ENCODE assay signal across 23 cellular contexts in genomic region chr12:121198949-121199348, GRCh38.
"Had no signal": no experiment of that assay in that cellular context is flagged by ENCODE, and none has a peak within 500 bp of the region (broad histone marks: within the 10 kb centered on the region; RNA-seq: fewer than 3 reads in every experiment).

No MANE protein-coding gene starts in this region.

- H3K4me1 ChIP-seq: Peyer's patch had no signal

- H3K9ac ChIP-seq: KMS-11 had no signal

- H3K27me3 ChIP-seq: Peyer's patch, SJCRH30 had no signal

- ATAC-seq: PC-3, Right ventricle myocardium inferior, SK-N-SH treated with all-trans-retinoic acid at 6 μM for 48 hours had no signal

- H3K9me3 ChIP-seq: Peyer's patch, SJCRH30 had no signal

- H3K4me3 ChIP-seq: Peyer's patch, SJCRH30 had no signal

- H3K4me2 ChIP-seq: KMS-11 had no signal

- FAIRE-seq: HTR-8/SVneo had no signal

- H3K36me3 ChIP-seq: Peyer's patch, SJCRH30 had no signal

- DNase-seq: Kasumi-1, MM.1S, NCI-H1092 treated with DMSO at 0.1 percent for 48 hours, NCI-H1436, NCI-H187, NCI-H2029, NCI-H2081 treated with DMSO at 0.1 percent for 48 hours, NCI-H2171, NCI-H226, NCI-H446, NCI-H510A, NCI-H524 treated with DMSO at 0.1 percent for 48 hours, NCI-H69, NCI-H774, PC-3, Peyer's patch, SHP77 treated with DMSO at 0.1 percent for 48 hours, SJCRH30 had no signal

- H3K27ac ChIP-seq: HL-60, KMS-11, Peyer's patch, SJCRH30 had no signal
